8 cellular contexts compared by ENCODE assay signal in the genomic region with DNA sequence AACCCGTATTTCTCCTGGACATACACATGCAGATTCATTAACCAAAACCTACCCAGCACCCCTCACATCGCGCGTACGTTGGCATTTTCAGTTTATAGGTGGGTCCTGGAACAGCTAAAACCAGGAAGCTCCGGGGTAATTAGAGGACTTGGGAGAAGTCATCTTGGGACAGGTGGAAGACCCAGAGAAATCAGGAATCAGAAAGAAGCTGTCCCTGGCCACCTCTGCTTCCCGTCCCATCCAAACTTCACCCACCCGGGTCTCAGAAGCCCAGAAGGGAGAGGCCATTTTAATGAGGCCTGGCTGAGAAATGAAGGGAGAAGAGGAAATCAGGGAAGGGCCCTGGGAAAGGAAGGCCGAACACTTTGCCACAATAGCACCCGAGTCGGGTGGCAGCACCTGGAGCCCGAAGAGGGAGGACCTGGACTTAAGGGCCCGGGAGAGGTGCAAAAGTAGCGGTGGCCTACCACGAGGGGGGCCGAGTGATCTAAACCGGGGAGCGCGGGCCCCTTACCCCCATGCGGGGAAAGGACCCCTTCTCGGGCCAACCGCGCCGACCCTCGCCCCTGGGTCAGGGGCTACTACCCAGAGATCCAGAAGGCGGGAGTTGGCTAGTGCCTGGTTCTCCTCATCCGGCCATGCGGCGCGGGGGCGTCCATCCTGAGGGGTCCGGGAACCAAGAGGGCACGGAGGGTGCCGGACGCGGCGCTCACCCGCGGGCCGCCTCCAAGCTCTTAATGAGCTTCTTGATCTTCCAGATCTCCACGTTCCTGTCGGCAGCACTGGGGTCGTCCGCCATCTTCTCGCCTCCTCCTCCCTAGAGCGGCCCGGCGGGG. TPM values are rescaled to one million over a fixed set of nuclear protein-coding genes. Genes with fewer than 3 reads are reported as not detected.
DNase-seq lines count a peak whose midpoint lies in the region; ATAC-seq and TF ChIP-seq lines count a peak whose summit lies in the region.

No MANE protein-coding gene starts in this region.

- H3K4me3 Mint-ChIP-seq in CD8-positive, alpha-beta T cell = peak overlapping the region; percentile 100
- H3K4me3 Mint-ChIP-seq in activated T-cell treated with anti-CD3 and anti-CD28 coated beads, Interleukin-2, amount 50 U/mL, for 4 hours = peak overlapping the region; percentile 99

- intact Hi-C loops in CD8-positive, alpha-beta T cell (cut with DNase I, micrococcal nuclease) = loop anchor here (1.0 to 10.0 kb wide), 8 partner anchors 205 to 1022 kb away; a partner anchor contains a TSS
- intact Hi-C loops in heart right ventricle (cut with DNase I) = loop anchor here in 5 of 10 donors (2.0 to 10.0 kb wide), 3 partner anchors 50 to 78 kb away; a partner anchor contains a TSS

- no peaks in the 10 kb centered on the region for H3K9me3 Mint-ChIP-seq in CD8-positive, alpha-beta T cell
- H3K9me3 Mint-ChIP-seq in activated T-cell treated with anti-CD3 and anti-CD28 coated beads, Interleukin-2, amount 50 U/mL, for 4 hours = no peaks in the 10 kb centered on the region

- no peaks in the 10 kb centered on the region for H3K9me3 ChIP-seq in CD8-positive, alpha-beta T cell (ENCODE audit: low read length)
- H3K9me3 ChIP-seq in heart right ventricle (no peaks in the 10 kb centered on the region), skeletal muscle satellite cell (replicated peaks; ENCODE audit: low read length) (no peaks in the 10 kb centered on the region)

- peaks cover 67% of the 10 kb centered on the region for H3K4me1 Mint-ChIP-seq in CD8-positive, alpha-beta T cell (ENCODE audit: low read depth)
- peaks cover 62% of the 10 kb centered on the region for H3K4me1 Mint-ChIP-seq in activated T-cell treated with anti-CD3 and anti-CD28 coated beads, Interleukin-2, amount 50 U/mL, for 4 hours (ENCODE audit: low read depth)

- H3K9ac ChIP-seq in skeletal muscle satellite cell (ENCODE audit: low read depth, low read length) = peak overlapping the region; percentile 100

- H3K27ac Mint-ChIP-seq in CD8-positive, alpha-beta T cell = peak overlapping the region; percentile 100

- TF ChIP-seq CTCF in CD8-positive, alpha-beta T cell (IDR thresholded peaks at IDR 0.05) = no peak
- TF ChIP-seq CTCF in heart right ventricle (IDR thresholded peaks at IDR 0.05) = no peak

- DNase-seq in CD8-positive, alpha-beta T cell = no peak
- DNase-seq in activated T-cell treated with anti-CD3 and anti-CD28 coated beads, Interleukin-2, amount 50 U/mL, for 4 hours = no peak
- no peak for DNase-seq in heart right ventricle
- DNase-seq in iPS-NIHi7 (ENCODE audit: extremely low spot score) = no peak
- DNase-seq in stimulated activated naive CD4-positive, alpha-beta T cell treated with Interleukin-2 at 50 U/mL for 16 hours (lab: John Stamatoyannopoulos, UW) = no peak

- peaks cover 37% of the 10 kb centered on the region for H3K36me3 Mint-ChIP-seq in CD8-positive, alpha-beta T cell
- peaks cover 33% of the 10 kb centered on the region for H3K36me3 Mint-ChIP-seq in activated T-cell treated with anti-CD3 and anti-CD28 coated beads, Interleukin-2, amount 50 U/mL, for 4 hours (ENCODE audit: insufficient read depth)

- POLR2A ChIA-PET in CD8-positive, alpha-beta T cell (lab: Charles Lee) = interaction anchor here (0.5 to 2.9 kb wide), 17 partner anchors 10 to 862 kb away, joined by 3 to 45 read pairs (median 7); a partner anchor contains a TSS

- CTCF ChIA-PET in CD8-positive, alpha-beta T cell (lab: Charles Lee) = interaction anchor here (1.0 to 1.7 kb wide), 5 partner anchors 11 to 190 kb away, joined by 3 to 9 read pairs (median 3); no protein-coding TSS in a partner anchor

- peak overlapping the region; percentile 99 for H3K4me2 ChIP-seq in skeletal muscle satellite cell (ENCODE audit: low read length)

- no peaks in the 10 kb centered on the region for H3K27me3 ChIP-seq in CD8-positive, alpha-beta T cell (ENCODE audit: insufficient read depth, low read length)
- H3K27me3 ChIP-seq in heart right ventricle = no peaks in the 10 kb centered on the region
- H3K27me3 ChIP-seq in skeletal muscle satellite cell (ENCODE audit: control insufficient read depth, insufficient read depth, low read length) = no peaks in the 10 kb centered on the region

- 0 to 1% methylated on average over 48 of the region's 48 CpGs for WGBS in heart right ventricle, 2 donors

- H3K4me1 ChIP-seq in CD8-positive, alpha-beta T cell (ENCODE audit: insufficient read depth, low read length) = peaks cover 50% of the 10 kb centered on the region
- peaks cover 13 to 79% (median 66%) of the 10 kb centered on the region in 9 donors for H3K4me1 ChIP-seq in heart right ventricle
- H3K4me1 ChIP-seq in skeletal muscle satellite cell (ENCODE audit: control insufficient read depth, insufficient read depth, low read length) = peaks cover 36% of the 10 kb centered on the region

- peak overlapping the region; percentile 100 for H3K27ac ChIP-seq in CD8-positive, alpha-beta T cell (ENCODE audit: low read depth, low read length)
- H3K27ac ChIP-seq in heart right ventricle = peak overlapping the region; percentile 87 to 99 (median 98)

- H3K4me3 ChIP-seq in CD8-positive, alpha-beta T cell (ENCODE audit: low read depth, low read length) = peak overlapping the region; percentile 90
- H3K4me3 ChIP-seq in heart right ventricle (peak overlapping the region; percentile 73 to 99 (median 94)), skeletal muscle satellite cell (ENCODE audit: low read length) (peak overlapping the region; percentile 84)

- H3K27me3 Mint-ChIP-seq in CD8-positive, alpha-beta T cell (ENCODE audit: low read depth) = no peaks in the 10 kb centered on the region
- H3K27me3 Mint-ChIP-seq in activated T-cell treated with anti-CD3 and anti-CD28 coated beads, Interleukin-2, amount 50 U/mL, for 4 hours (ENCODE audit: low read depth) = no peaks in the 10 kb centered on the region

- ATAC-seq in CD8-positive, alpha-beta T cell = peak; percentile 30
- peak; percentile 1 for ATAC-seq in HG02973 (IDR thresholded peaks at IDR 0.05; ENCODE audit: unreplicated experiment)
- peak; percentile 47 to 49 for ATAC-seq in activated T-cell treated with anti-CD3 and anti-CD28 coated beads, Interleukin-2, amount 50 U/mL, for 4 hours
- peak in 1 of 8 donors; percentile 9 for ATAC-seq in heart right ventricle
- no peak for ATAC-seq in GM21723 (IDR thresholded peaks at IDR 0.05; ENCODE audit: unreplicated experiment)

- no peaks in the 10 kb centered on the region for H3K36me3 ChIP-seq in CD8-positive, alpha-beta T cell (ENCODE audit: insufficient read depth, low read length)
- peaks cover 0 to 15% (median 0%) of the 10 kb centered on the region in 9 donors for H3K36me3 ChIP-seq in heart right ventricle
- peaks cover 30% of the 10 kb centered on the region for H3K36me3 ChIP-seq in skeletal muscle satellite cell (ENCODE audit: insufficient read depth, low read length)

RNA-seq across cellular contexts. Expression of a gene that starts 0.7 kb away (rescaled TPM):
- 100 to 1,000 TPM; 241 to 247 TPM for total RNA-seq in CD8-positive, alpha-beta T cell
- 100 to 1,000 TPM; 261 to 279 (median 270) TPM for total RNA-seq in activated T-cell treated with anti-CD3 and anti-CD28 coated beads, Interleukin-2, amount 50 U/mL, for 4 hours
- 100 to 1,000 TPM in 1 of 10 donors, 10 to 100 TPM in 9; 73.5 to 113 (median 83.9) TPM for total RNA-seq in heart right ventricle
- polyA plus RNA-seq in heart right ventricle = 10 to 100 TPM; 17.9 to 52.3 TPM
- total RNA-seq in skeletal muscle satellite cell (2012; rRNA removed) = 137 and 170 TPM in 2 replicates

RNA-seq across cellular contexts. Expression of a gene that starts 32.9 kb away (rescaled TPM):
- 100 to 1,000 TPM; 464 to 500 TPM for total RNA-seq in CD8-positive, alpha-beta T cell
- total RNA-seq in activated T-cell treated with anti-CD3 and anti-CD28 coated beads, Interleukin-2, amount 50 U/mL, for 4 hours = 100 to 1,000 TPM; 701 to 707 (median 707) TPM
- total RNA-seq in heart right ventricle = 100 to 1,000 TPM; 246 to 415 (median 324) TPM
- 100 to 1,000 TPM in 1 of 2 donors, 10 to 100 TPM in 1; 82.9 to 240 TPM for polyA plus RNA-seq in heart right ventricle
- total RNA-seq in skeletal muscle satellite cell (2012; rRNA removed) = 410 and 475 TPM in 2 replicates
